Comparison of ENCODE assay signal across 10 cellular contexts in genomic region chr20:38870733-38871559, GRCh38. TPM values are rescaled to one million over a fixed set of nuclear protein-coding genes. Genes with fewer than 3 reads are reported as not detected.
A peak's percentile ranks its signal among the peaks of the same experiment; 100 is the strongest.
DNase-seq lines count a peak whose midpoint lies in the region; ATAC-seq and TF ChIP-seq lines count a peak whose summit lies in the region.
"Had no signal": no experiment of that assay in that cellular context is flagged by ENCODE, and none has a peak within 500 bp of the region (broad histone marks: within the 10 kb centered on the region; RNA-seq: fewer than 3 reads in every experiment).

No MANE protein-coding gene starts in this region.

- H4K20me1 ChIP-seq in hepatocyte (ENCODE audit: insufficient read depth, poor library complexity, severe bottlenecking) = no peaks in the 10 kb centered on the region

- H3K9me2 ChIP-seq in hepatocyte (replicated peaks; ENCODE audit: insufficient read depth) = no peaks in the 10 kb centered on the region

- no peak for TF ChIP-seq CTCF in hepatocyte (IDR thresholded peaks at IDR 0.05; ENCODE audit: poor library complexity)
- TF ChIP-seq CTCF in upper lobe of right lung (IDR thresholded peaks at IDR 0.05) = no peak

- no peak overlapping the region for H2AFZ ChIP-seq in hepatocyte

- H3K79me2 ChIP-seq in hepatocyte = no peaks in the 10 kb centered on the region

- H3K4me1 ChIP-seq in hepatocyte (ENCODE audit: insufficient read depth) (no peaks in the 10 kb centered on the region), upper lobe of right lung (peaks cover 35% of the 10 kb centered on the region)
- H3K4me1 ChIP-seq: prostate gland had no signal

- H3K4me2 ChIP-seq in hepatocyte = no peak overlapping the region

- ATAC-seq in upper lobe of right lung = peak; percentile 33
- no peak for ATAC-seq in HG03439 (IDR thresholded peaks at IDR 0.05; ENCODE audit: unreplicated experiment)
- ATAC-seq in HG03520 (IDR thresholded peaks at IDR 0.05; ENCODE audit: unreplicated experiment) = no peak

- no peaks in the 10 kb centered on the region for H3K36me3 ChIP-seq in hepatocyte (replicated peaks; ENCODE audit: insufficient read depth, low read depth)
- H3K36me3 ChIP-seq in upper lobe of right lung = no peaks in the 10 kb centered on the region
- H3K36me3 ChIP-seq: prostate gland had no signal

- no peaks in the 10 kb centered on the region for H3K9me3 ChIP-seq in hepatocyte (ENCODE audit: low read depth)
- no peaks in the 10 kb centered on the region for H3K9me3 ChIP-seq in upper lobe of right lung
- H3K9me3 ChIP-seq: prostate gland had no signal

- intact Hi-C loops in upper lobe of right lung (cut with DNase I) = no loop called here

- WGBS in hepatocyte (ENCODE audit: low lambda C conversion rate, missing lambda C conversion rate) = 74% methylated on average over 12 of the region's 12 CpGs

- H3K27me3 ChIP-seq in hepatocyte = no peaks in the 10 kb centered on the region
- H3K27me3 ChIP-seq in upper lobe of right lung = no peaks in the 10 kb centered on the region

- DNase-seq in stimulated activated CD4-positive, alpha-beta T cell treated with anti-CD3 and anti-CD28 coated beads, Interleukin-15, amount 100 ng/mL, for 24 hours = peak; percentile 78
- DNase-seq in stimulated activated CD4-positive, alpha-beta T cell treated with anti-CD3 and anti-CD28 coated beads, Interleukin-12 subunit alpha, Interleukin-12 subunit beta, amount 100 ng/mL, for 4 hours = no peak
- DNase-seq in activated CD4-positive, alpha-beta T cell treated with anti-CD3 and anti-CD28 coated beads, Interleukin-2, amount 50 U/mL, for 48 hours = peak; percentile 66 to 74
- peak; percentile 17 for DNase-seq in hepatocyte (ENCODE audit: low spot score)
- DNase-seq in upper lobe of right lung = no peak
- no peak for DNase-seq in GM19238 (ENCODE audit: insufficient read length, low spot score)
- DNase-seq: DMS153 had no signal

- no peak overlapping the region for H3K4me3 ChIP-seq in hepatocyte
- H3K4me3 ChIP-seq in upper lobe of right lung = no peak overlapping the region
- H3K4me3 ChIP-seq: prostate gland had no signal

- H3K27ac ChIP-seq in hepatocyte = no peak overlapping the region
- H3K27ac ChIP-seq in upper lobe of right lung = no peak overlapping the region
- H3K27ac ChIP-seq: prostate gland had no signal

RNA-seq across cellular contexts. Expression of gene FAM83D, which starts 55.3 kb away (rescaled TPM):
- total RNA-seq in hepatocyte (5.0 and 5.4 TPM in 2 replicates), upper lobe of right lung (2.0 TPM)
- 5.2 and 6.3 TPM in 2 replicates for polyA plus RNA-seq in hepatocyte

Comparison
In these comparisons a context has a peak if more than half of its experiments do, and no peak if none do; other contexts are left out.
1. DNase-seq: peak in stimulated activated CD4-positive, alpha-beta T cell treated with anti-CD3 and anti-CD28 coated beads, Interleukin-15, amount 100 ng/mL, for 24 hours (single experiment), activated CD4-positive, alpha-beta T cell treated with anti-CD3 and anti-CD28 coated beads, Interleukin-2, amount 50 U/mL, for 48 hours (2 of 2) and hepatocyte (single experiment); none in stimulated activated CD4-positive, alpha-beta T cell treated with anti-CD3 and anti-CD28 coated beads, Interleukin-12 subunit alpha, Interleukin-12 subunit beta, amount 100 ng/mL, for 4 hours (single experiment), upper lobe of right lung (single experiment) and GM19238 (single experiment).